ENCODE assay signal across 18 cellular contexts in genomic region chrX:17601816-17602215, GRCh38.
"Had no signal": no experiment of that assay in that cellular context is flagged by ENCODE, and none has a peak within 500 bp of the region (broad histone marks: within the 10 kb centered on the region; RNA-seq: fewer than 3 reads in every experiment).

No MANE protein-coding gene starts in this region.

- H3K9me3 Mint-ChIP-seq: activated CD4-positive, alpha-beta memory T cell treated with anti-CD3 and anti-CD28 coated beads for 36 hours; immature natural killer cell; naive thymus-derived CD4-positive, alpha-beta T cell; stimulated activated naive B cell treated with anti-CD40 and anti-IgM and Interleukin-4, amounts not matched to agents 10 μg/mL and 1 μg/mL and 100 μg/mL, for 72 hours had no signal

- DNase-seq: activated CD4-positive, alpha-beta memory T cell treated with anti-CD3 and anti-CD28 coated beads for 36 hours; activated gamma-delta T cell; activated T-cell treated with anti-CD3 and anti-CD28 coated beads, Interleukin-2, amount 50 U/mL, for 48 hours; heart right ventricle; immature natural killer cell; naive thymus-derived CD4-positive, alpha-beta T cell; nucleus accumbens; right lobe of liver; spleen; stimulated activated CD4-positive, alpha-beta T cell treated with anti-CD3 and anti-CD28 coated beads, Interleukin-1b, Interleukin-23, amount 100 ng/mL, for 48 hours; stimulated activated naive B cell treated with anti-CD40 and anti-IgM and Interleukin-4, amounts not matched to agents 10 μg/mL and 1 μg/mL and 100 μg/mL, for 72 hours; T1000; upper lobe of left lung had no signal

- H3K4me1 ChIP-seq: gastrocnemius medialis, prostate gland, spleen had no signal

- H3K27ac Mint-ChIP-seq: activated CD4-positive, alpha-beta memory T cell treated with anti-CD3 and anti-CD28 coated beads for 36 hours; activated naive CD8-positive, alpha-beta T cell; immature natural killer cell; naive thymus-derived CD4-positive, alpha-beta T cell; stimulated activated naive B cell treated with anti-CD40 and anti-IgM and Interleukin-4, amounts not matched to agents 10 μg/mL and 1 μg/mL and 100 μg/mL, for 72 hours had no signal

- H3K27ac ChIP-seq: gastrocnemius medialis, heart right ventricle, prostate gland, right lobe of liver, spleen, upper lobe of left lung had no signal

- H3K27me3 ChIP-seq: gastrocnemius medialis, right lobe of liver, spleen, upper lobe of left lung had no signal

- H3K4me3 Mint-ChIP-seq: activated CD4-positive, alpha-beta memory T cell treated with anti-CD3 and anti-CD28 coated beads for 36 hours; activated naive CD8-positive, alpha-beta T cell; immature natural killer cell; naive thymus-derived CD4-positive, alpha-beta T cell; stimulated activated naive B cell treated with anti-CD40 and anti-IgM and Interleukin-4, amounts not matched to agents 10 μg/mL and 1 μg/mL and 100 μg/mL, for 72 hours had no signal

- H3K27me3 Mint-ChIP-seq: activated CD4-positive, alpha-beta memory T cell treated with anti-CD3 and anti-CD28 coated beads for 36 hours; activated naive CD8-positive, alpha-beta T cell had no signal

- H3K36me3 ChIP-seq: gastrocnemius medialis, heart right ventricle, prostate gland, right lobe of liver, spleen, upper lobe of left lung had no signal

- H3K4me3 ChIP-seq: gastrocnemius medialis, heart right ventricle, lung, prostate gland, right lobe of liver, spleen, upper lobe of left lung had no signal

- H3K9me3 ChIP-seq: gastrocnemius medialis, heart right ventricle, prostate gland, right lobe of liver, spleen, upper lobe of left lung had no signal

- ATAC-seq: gastrocnemius medialis; naive thymus-derived CD4-positive, alpha-beta T cell; right lobe of liver; stimulated activated naive B cell treated with anti-CD40 and anti-IgM and Interleukin-4, amounts not matched to agents 10 μg/mL and 1 μg/mL and 100 μg/mL, for 72 hours had no signal

- H3K36me3 Mint-ChIP-seq: activated CD4-positive, alpha-beta memory T cell treated with anti-CD3 and anti-CD28 coated beads for 36 hours; immature natural killer cell; naive thymus-derived CD4-positive, alpha-beta T cell; stimulated activated naive B cell treated with anti-CD40 and anti-IgM and Interleukin-4, amounts not matched to agents 10 μg/mL and 1 μg/mL and 100 μg/mL, for 72 hours had no signal

- FAIRE-seq: bronchial epithelial cell had no signal

- H3K4me1 Mint-ChIP-seq: immature natural killer cell; naive thymus-derived CD4-positive, alpha-beta T cell; stimulated activated naive B cell treated with anti-CD40 and anti-IgM and Interleukin-4, amounts not matched to agents 10 μg/mL and 1 μg/mL and 100 μg/mL, for 72 hours had no signal
